8 cellular contexts compared by ENCODE assay signal in genomic region chr3:54122046-54122801, GRCh38. TPM values are rescaled to one million over a fixed set of nuclear protein-coding genes. Genes with fewer than 3 reads are reported as not detected.
DNase-seq lines count a peak whose midpoint lies in the region; ATAC-seq and TF ChIP-seq lines count a peak whose summit lies in the region.

Gene CACNA2D3, plus strand, starts transcription at chr3:54122552.

- peaks cover 4 to 10% (median 5%) of the 10 kb centered on the region in 3 donors for H3K4me1 Mint-ChIP-seq in naive B cell

- H3K4me3 Mint-ChIP-seq in naive B cell: peak within 1 kb of the TSS in 5 of 8 donors; percentile 25 to 77 (median 57)

- ATAC-seq in GM19372 (IDR thresholded peaks at IDR 0.05; ENCODE audit: low read depth, unreplicated experiment) (peak; percentile 26), naive B cell (ENCODE audit: low read depth in 2 of 2) (no peak), GM18517 (IDR thresholded peaks at IDR 0.05; ENCODE audit: unreplicated experiment) (no peak), HG02938 (IDR thresholded peaks at IDR 0.05; ENCODE audit: unreplicated experiment) (no peak)

- peaks cover 0 to 3% (median 0%) of the 10 kb centered on the region in 7 donors for H3K9me3 Mint-ChIP-seq in naive B cell

- peak; percentile 34 for DNase-seq in NCI-H345 treated with DMSO at 0.1 percent for 48 hours (lab: John Stamatoyannopoulos, UW; ENCODE audit: unreplicated experiment)
- peak; percentile 14 for DNase-seq in epithelial cell of esophagus (ENCODE audit: low read depth)
- no peak for DNase-seq in naive B cell
- no peak for DNase-seq in KBM-7
- DNase-seq in GF-D8 (lab: John Stamatoyannopoulos, UW): no peak

- peaks cover 48 to 60% (median 60%) of the 10 kb centered on the region in 3 donors for H3K27me3 Mint-ChIP-seq in naive B cell

- in situ Hi-C loops in KBM-7 (cut with MboI; ENCODE audit: low pct_unique_long_range_greater_than_20kb, low sequenced_read_pairs): no loop called here

- H3K4me3 ChIP-seq in epithelial cell of esophagus (ENCODE audit: low read length): no peak within 1 kb of the TSS

- H3K27ac Mint-ChIP-seq in naive B cell: no peak within 1 kb of the TSS

- no peak for TF ChIP-seq CTCF in epithelial cell of esophagus (IDR thresholded peaks at IDR 0.05; ENCODE audit: insufficient read depth, low read depth, low read length, missing control alignments)

- peaks cover 0 to 8% of the 10 kb centered on the region in 2 donors for H3K36me3 Mint-ChIP-seq in naive B cell

RNA-seq across cellular contexts. Expression of gene CACNA2D3, which starts in this region (rescaled TPM):
- not detected for polyA plus RNA-seq in naive B cell (ENCODE audit: low read depth in 6 of 6)

Comparison
In these comparisons a context has a peak if more than half of its experiments do, and no peak if none do; other contexts are left out.
1. DNase-seq: peak in NCI-H345 treated with DMSO at 0.1 percent for 48 hours (single experiment) and epithelial cell of esophagus (single experiment); none in naive B cell (single experiment), KBM-7 (single experiment) and GF-D8 (single experiment).